22 cellular contexts compared by ENCODE assay signal in the genomic region with DNA sequence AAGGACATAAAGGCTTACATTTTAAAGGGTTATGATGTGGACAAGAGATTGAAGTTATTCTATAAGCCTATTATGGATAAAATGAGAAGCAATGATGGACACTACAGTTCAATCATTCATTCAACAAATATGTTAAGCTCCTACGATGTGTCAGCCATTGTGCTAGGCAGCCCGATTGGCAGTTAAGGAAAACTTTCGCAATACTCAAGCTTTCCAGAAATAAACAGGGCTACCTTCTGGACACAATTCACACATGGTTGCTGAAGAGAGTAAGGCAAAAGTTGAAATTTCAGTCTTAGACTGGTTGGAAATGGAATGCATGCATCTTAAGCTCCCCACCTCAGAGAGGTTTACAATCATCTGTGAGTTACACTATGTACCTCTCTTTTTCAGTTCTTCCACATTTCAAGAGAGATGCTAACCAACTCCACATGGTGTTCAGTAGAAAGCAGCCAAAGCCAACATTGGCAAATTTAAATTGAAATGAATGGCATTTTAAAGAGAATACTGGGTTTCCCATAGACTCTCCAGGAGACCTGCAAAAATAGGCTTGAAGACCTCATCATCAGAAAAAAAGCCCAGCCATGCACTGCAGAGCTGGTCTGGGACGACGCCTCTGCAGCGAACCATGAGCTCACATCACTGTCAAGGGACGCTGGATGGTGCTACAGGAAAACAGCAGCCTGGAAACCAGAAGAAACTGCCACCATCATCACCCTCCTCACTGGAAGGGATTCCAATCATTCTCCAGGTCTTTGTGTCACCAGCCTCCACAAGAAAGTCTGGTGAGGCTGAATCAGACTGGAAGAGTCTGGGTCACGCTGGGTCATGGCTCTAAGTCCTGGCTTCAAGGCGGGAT.
DNase-seq lines count a peak whose midpoint lies in the region; TF ChIP-seq lines count a peak whose summit lies in the region.
"Had no signal": no experiment of that assay in that cellular context is flagged by ENCODE, and none has a peak within 500 bp of the region (broad histone marks: within the 10 kb centered on the region; RNA-seq: fewer than 3 reads in every experiment).

No MANE protein-coding gene starts in this region.

- CTCF ChIA-PET in BJ (lab: Yijun Ruan, JAX): interaction anchor here (0.6 to 1.1 kb wide), 4 partner anchors 8 to 380 kb away, joined by 3 read pairs; no protein-coding TSS in a partner anchor

- WGBS in trophoblast cell (ENCODE audit: extremely low coverage, insufficient coverage, insufficient read length): no CpG with 5 or more reads among the region's 9 CpGs

- H3K79me1 ChIP-seq in trophoblast cell (ENCODE audit: low read length): no peaks in the 10 kb centered on the region

- H3K36me3 Mint-ChIP-seq in chondrocyte (ENCODE audit: low read depth): peaks cover 4% of the 10 kb centered on the region
- peaks cover 5 to 8% of the 10 kb centered on the region in 2 donors for H3K36me3 Mint-ChIP-seq in CD14-positive monocyte

- no peak overlapping the region for H2AFZ ChIP-seq in trophoblast cell (ENCODE audit: insufficient read depth, low read length, poor library complexity)

- no peak overlapping the region for H2BK5ac ChIP-seq in trophoblast cell (ENCODE audit: low read depth, low read length, poor library complexity)

- H3K4me3 Mint-ChIP-seq in chondrocyte (ENCODE audit: unreplicated experiment) (no peak overlapping the region), CD14-positive monocyte (no peak overlapping the region)
- H3K4me3 Mint-ChIP-seq: activated T-helper 17 cell treated with anti-CD3 and anti-CD28 coated beads, Interleukin-2, amount 50 U/mL, for 72 hours; neural crest cell had no signal

- H3K27me3 Mint-ChIP-seq in chondrocyte (ENCODE audit: low read depth): no peaks in the 10 kb centered on the region
- peaks cover 0 to 3% (median 0%) of the 10 kb centered on the region in 3 donors for H3K27me3 Mint-ChIP-seq in CD14-positive monocyte (ENCODE audit: low read depth in 3 of 3)
- H3K27me3 Mint-ChIP-seq: activated T-helper 17 cell treated with anti-CD3 and anti-CD28 coated beads, Interleukin-2, amount 50 U/mL, for 72 hours had no signal

- H3K4me3 ChIP-seq in BJ (ENCODE audit: low read depth, low read length) (no peak overlapping the region), trophoblast cell (ENCODE audit: low read depth, low read length) (no peak overlapping the region)
- H3K4me3 ChIP-seq: left lung, psoas muscle, suprapubic skin had no signal

- peaks cover 85% of the 10 kb centered on the region for H3K4me1 Mint-ChIP-seq in chondrocyte (ENCODE audit: low read depth)
- H3K4me1 Mint-ChIP-seq in CD14-positive monocyte: peaks cover 60% of the 10 kb centered on the region
- H3K4me1 Mint-ChIP-seq: activated T-helper 17 cell treated with anti-CD3 and anti-CD28 coated beads, Interleukin-2, amount 50 U/mL, for 72 hours had no signal

- no peak overlapping the region for H3K23ac ChIP-seq in trophoblast cell (ENCODE audit: low read length)

- no peak overlapping the region for H3K27ac ChIP-seq in trophoblast cell (ENCODE audit: low read depth, low read length)
- H3K27ac ChIP-seq: epithelial cell of prostate, left lung, psoas muscle, suprapubic skin had no signal

- H3K9me3 Mint-ChIP-seq in chondrocyte (ENCODE audit: low read depth) (no peaks in the 10 kb centered on the region), CD14-positive monocyte (peaks cover 0 to 8% (median 4%) of the 10 kb centered on the region in 7 donors)
- H3K9me3 Mint-ChIP-seq: activated T-helper 17 cell treated with anti-CD3 and anti-CD28 coated beads, Interleukin-2, amount 50 U/mL, for 72 hours; neural crest cell had no signal

- H3K27me3 ChIP-seq in BJ (ENCODE audit: control insufficient read depth, insufficient read depth, low read length) (no peaks in the 10 kb centered on the region), trophoblast cell (ENCODE audit: insufficient read depth, low read length) (no peaks in the 10 kb centered on the region)
- H3K27me3 ChIP-seq: left lung, suprapubic skin had no signal

- H3K4ac ChIP-seq in trophoblast cell (ENCODE audit: low read depth, low read length): no peak overlapping the region

- no peak overlapping the region for H2AK5ac ChIP-seq in trophoblast cell (ENCODE audit: low read length)

- H3K9me3 ChIP-seq in trophoblast cell (ENCODE audit: insufficient read depth, low read depth, low read length): no peaks in the 10 kb centered on the region
- H3K9me3 ChIP-seq: Caco-2, left lung, psoas muscle, suprapubic skin had no signal

- no peak overlapping the region for H3K9ac ChIP-seq in trophoblast cell (ENCODE audit: low read length)

- H3K36me3 ChIP-seq in BJ (ENCODE audit: control insufficient read depth, insufficient read depth, low read length) (no peaks in the 10 kb centered on the region; the same call in 1 of the 2 replicates), trophoblast cell (ENCODE audit: control insufficient read depth in 1 of 2, insufficient read depth in 2 of 2, low read length in 2 of 2) (no peaks in the 10 kb centered on the region)
- H3K36me3 ChIP-seq: left lung, suprapubic skin had no signal

- H2BK120ac ChIP-seq in trophoblast cell (ENCODE audit: insufficient read depth, low read length, poor library complexity): no peak overlapping the region

- no peak for TF ChIP-seq CTCF in BJ (IDR thresholded peaks at IDR 0.05; ENCODE audit: insufficient read depth, low read depth, low read length)
- peak; percentile 29 for TF ChIP-seq CTCF in chondrocyte (IDR thresholded peaks at IDR 0.05)
- no peak for TF ChIP-seq CTCF in CD14-positive monocyte (IDR thresholded peaks at IDR 0.05)

- H4K91ac ChIP-seq in trophoblast cell (ENCODE audit: low read depth, low read length): no peak overlapping the region

- H3K27ac Mint-ChIP-seq in chondrocyte (ENCODE audit: unreplicated experiment): peak overlapping the region; percentile 57
- H3K27ac Mint-ChIP-seq in CD14-positive monocyte: peak overlapping the region in 1 of 7 donors; percentile 48
- H3K27ac Mint-ChIP-seq: activated T-helper 17 cell treated with anti-CD3 and anti-CD28 coated beads, Interleukin-2, amount 50 U/mL, for 72 hours had no signal

- H3K4me1 ChIP-seq in trophoblast cell (ENCODE audit: control insufficient read depth in 1 of 2, insufficient read depth in 2 of 2, low read length in 2 of 2): peaks cover 8 to 10% of the 10 kb centered on the region in 2 experiments
- H3K4me1 ChIP-seq: Caco-2, psoas muscle, suprapubic skin had no signal

- no peak overlapping the region for H3K4me2 ChIP-seq in trophoblast cell (ENCODE audit: low read length)

- H3K14ac ChIP-seq in trophoblast cell (ENCODE audit: low read length): no peak overlapping the region

- no peak overlapping the region for H2BK12ac ChIP-seq in trophoblast cell (ENCODE audit: low read length)

- DNase-seq in BJ (ENCODE audit: low read depth) (peak; percentile 87), HT1080 (ENCODE audit: low read depth) (peak; percentile 49), chondrocyte (ENCODE audit: low spot score) (no peak), trophoblast cell (peak; percentile 94), MV-4-11 (lab: John Stamatoyannopoulos, UW) (no peak), dedifferentiated amniotic fluid mesenchymal stem cell (ENCODE audit: extremely low spot score) (no peak), NCI-H526 treated with DMSO at 0.1 percent for 48 hours (lab: John Stamatoyannopoulos, UW) (no peak), CD14-positive monocyte (ENCODE audit: low spot score) (no peak)
- DNase-seq: activated CD4-positive, CD25-positive, alpha-beta regulatory T cell treated with anti-CD3 and anti-CD28 coated beads, Interleukin-2, amount 50 U/mL, for 72 hours; AML-193; Caco-2; caudate nucleus; left lung; NCI-H2029; psoas muscle; RPMI8226; stimulated activated CD4-positive, alpha-beta T cell treated with anti-CD3 and anti-CD28 coated beads, Interleukin-12 subunit alpha, Interleukin-12 subunit beta, amount 100 ng/mL, for 4 hours; T1000 had no signal

- H3K79me2 ChIP-seq in trophoblast cell (ENCODE audit: control insufficient read depth, insufficient read depth, low read length, poor library complexity): no peaks in the 10 kb centered on the region

- POLR2A ChIA-PET in BJ (lab: Charles Lee): interaction anchor here (0.5 kb wide), 1 partner anchor 162 kb away, joined by 5 read pairs; no protein-coding TSS in a partner anchor

- H4K8ac ChIP-seq in trophoblast cell (ENCODE audit: low read depth, low read length): no peak overlapping the region

- no peak overlapping the region for H3K18ac ChIP-seq in trophoblast cell (ENCODE audit: low read length)

- no peak overlapping the region for H4K12ac ChIP-seq in trophoblast cell (ENCODE audit: low read depth, low read length)

- intact Hi-C loops in CD14-positive monocyte (cut with micrococcal nuclease): no loop called here

Comparison
In these comparisons a context has a peak if more than half of its experiments do, and no peak if none do; other contexts are left out.
1. DNase-seq: peak in BJ (single experiment), HT1080 (single experiment) and trophoblast cell (2 of 2); none in chondrocyte (single experiment), MV-4-11 (single experiment), dedifferentiated amniotic fluid mesenchymal stem cell (single experiment), NCI-H526 treated with DMSO at 0.1 percent for 48 hours (single experiment) and CD14-positive monocyte (single experiment).